26 cellular contexts compared by ENCODE assay signal in genomic region chr6:102333736-102334135, GRCh38.
"Had no signal": no experiment of that assay in that cellular context is flagged by ENCODE, and none has a peak within 500 bp of the region (broad histone marks: within the 10 kb centered on the region; RNA-seq: fewer than 3 reads in every experiment).

No MANE protein-coding gene starts in this region.

- H3K4me1 ChIP-seq: stomach, suprapubic skin, thyroid gland, tibial artery, tibial nerve, transverse colon, upper lobe of left lung, upper lobe of right lung, uterus, vagina had no signal

- H3K9me3 ChIP-seq: stomach, suprapubic skin, thoracic aorta, thyroid gland, tibial artery, tibial nerve, transverse colon, upper lobe of left lung, upper lobe of right lung, uterus, vagina had no signal

- DNase-seq: stimulated activated CD4-positive, alpha-beta T cell treated with anti-CD3 and anti-CD28 coated beads, Interleukin-2, amount 100 ng/mL, for 48 hours; stimulated activated CD4-positive, alpha-beta T cell treated with anti-CD3 and anti-CD28 coated beads, Interleukin-4, amount 100 ng/mL, for 1 hour; stimulated activated CD4-positive, alpha-beta T cell treated with anti-CD3 and anti-CD28 coated beads, Interleukin-4, amount 100 ng/mL, for 24 hours; stimulated activated CD4-positive, alpha-beta T cell treated with anti-CD3 and anti-CD28 coated beads, Interleukin-4, amount 100 ng/mL, for 4 hours; stimulated activated CD8-positive, alpha-beta memory T cell treated with anti-CD3 and anti-CD28 coated beads, Interleukin-4, amount 100 ng/mL, for 48 hours; stimulated activated naive B cell treated with anti-CD40 and anti-IgM and Interleukin-4, amounts not matched to agents 10 μg/mL and 1 μg/mL and 100 μg/mL, for 72 hours; stimulated activated naive CD4-positive, alpha-beta T cell; stimulated activated naive CD4-positive, alpha-beta T cell treated with Interleukin-2 at 50 U/mL for 16 hours; stimulated activated naive CD8-positive, alpha-beta T cell treated with anti-CD3 and anti-CD28 coated beads, Interleukin-15, amount 100 ng/mL, for 72 hours; stimulated activated naive CD8-positive, alpha-beta T cell treated with anti-CD3 and anti-CD28 coated beads, Interleukin-15, Interleukin-2, amounts not matched to agents 100 U/mL and 50 U/mL, for 24 hours; stomach; substantia nigra; thyroid gland; tibial artery; transverse colon; trophoblast cell; upper lobe of left lung; upper lobe of right lung; uterus had no signal

- H3K27me3 ChIP-seq: stomach, suprapubic skin, thyroid gland, tibial artery, tibial nerve, transverse colon, upper lobe of left lung, upper lobe of right lung, uterus, vagina had no signal

- H3K4me3 ChIP-seq: stomach, suprapubic skin, thoracic aorta, thyroid gland, tibial artery, tibial nerve, transverse colon, upper lobe of left lung, upper lobe of right lung, uterus, vagina had no signal

- ATAC-seq: stimulated activated effector memory CD8-positive, alpha-beta T cell treated with anti-CD3 and anti-CD28 coated beads, Interleukin-12 subunit alpha, Interleukin-12 subunit beta, amount 100 ng/mL, for 72 hours; stimulated activated memory B cell treated with anti-CD40 and anti-IgM and Interleukin-4, amounts not matched to agents 10 μg/mL and 1 μg/mL and 100 μg/mL, for 72 hours; stimulated activated naive B cell treated with anti-CD40 and anti-IgM and Interleukin-4, amounts not matched to agents 10 μg/mL and 1 μg/mL and 100 μg/mL, for 72 hours; stimulated activated naive CD8-positive, alpha-beta T cell treated with anti-CD3 and anti-CD28 coated beads, Interleukin-15, amount 100 ng/mL, for 72 hours; stimulated activated naive CD8-positive, alpha-beta T cell treated with anti-CD3 and anti-CD28 coated beads, Interleukin-15, Interleukin-2, amounts not matched to agents 100 U/mL and 50 U/mL, for 24 hours; upper lobe of right lung had no signal

- FAIRE-seq: urothelium cell line had no signal

- H3K27ac ChIP-seq: stomach, suprapubic skin, thoracic aorta, thyroid gland, tibial artery, tibial nerve, transverse colon, upper lobe of left lung, upper lobe of right lung, uterus, vagina had no signal

- H3K36me3 ChIP-seq: stomach, suprapubic skin, thoracic aorta, thyroid gland, tibial artery, tibial nerve, transverse colon, upper lobe of left lung, upper lobe of right lung, uterus, vagina had no signal
